In genomic region chr19:38316477-38317067, GRCh38 we compare ENCODE assay signal across 8 cellular contexts. TPM values are rescaled to one million over a fixed set of nuclear protein-coding genes. Genes with fewer than 3 reads are reported as not detected.
DNase-seq lines count a peak whose midpoint lies in the region; ATAC-seq, FAIRE-seq and TF ChIP-seq lines count a peak whose summit lies in the region.

No MANE protein-coding gene starts in this region.

- ATAC-seq in HG03045 (IDR thresholded peaks at IDR 0.05; ENCODE audit: unreplicated experiment): no peak

- TF ChIP-seq CTCF in NB4 (IDR thresholded peaks at IDR 0.05; ENCODE audit: low read depth, low read length) (no peak), osteoblast (IDR thresholded peaks at IDR 0.05; ENCODE audit: extremely low read depth, low read depth, low read length) (no peak)

- DNase-seq in GM19240 (ENCODE audit: insufficient read length, low spot score): peak; percentile 37
- no peak for DNase-seq in NB4 (ENCODE audit: low read depth)
- DNase-seq in osteoblast (ENCODE audit: insufficient read length, low spot score, missing footprints): peak; percentile 83
- no peak for DNase-seq in GM19239 (ENCODE audit: insufficient read length, low spot score)
- DNase-seq in NCI-H748 (lab: John Stamatoyannopoulos, UW; ENCODE audit: unreplicated experiment): no peak
- no peak for DNase-seq in activated CD4-positive, CD25-positive, alpha-beta regulatory T cell treated with anti-CD3 and anti-CD28 coated beads, Interleukin-2, amount 50 U/mL, for 72 hours

- 44 to 47% methylated on average over 8 of the region's 8 CpGs for WGBS in ectodermal cell, 2 experiments

- H3K79me2 ChIP-seq in osteoblast (ENCODE audit: insufficient read depth, low read length): peaks cover 42% of the 10 kb centered on the region

- peaks cover 4% of the 10 kb centered on the region for H4K20me1 ChIP-seq in osteoblast (ENCODE audit: insufficient read depth, low read length)

- peak overlapping the region; percentile 38 for H3K4me3 ChIP-seq in NB4 (ENCODE audit: low read depth, low read length)
- peak overlapping the region; percentile 33 for H3K4me3 ChIP-seq in ectodermal cell (ENCODE audit: insufficient read depth, low read depth, low read length)
- H3K4me3 ChIP-seq in osteoblast (ENCODE audit: insufficient read depth, low read length): peak overlapping the region; percentile 96

- no peak for TF ChIP-seq POLR2A in NB4 (IDR thresholded peaks at IDR 0.05; ENCODE audit: extremely low read depth, insufficient read length)

- H3K36me3 ChIP-seq in ectodermal cell (ENCODE audit: control insufficient read depth, insufficient read depth, low read length): no peaks in the 10 kb centered on the region
- no peaks in the 10 kb centered on the region for H3K36me3 ChIP-seq in osteoblast (ENCODE audit: insufficient read depth, low read length)

- H3K27ac ChIP-seq in ectodermal cell (ENCODE audit: insufficient read depth, low read depth, low read length, poor library complexity, severe bottlenecking): no peak overlapping the region
- peak overlapping the region; percentile 66 for H3K27ac ChIP-seq in osteoblast (ENCODE audit: low read depth, low read length)

- H3K27me3 ChIP-seq in ectodermal cell (ENCODE audit: control insufficient read depth, insufficient read depth, low read length, poor library complexity, severe bottlenecking): peaks cover 52% of the 10 kb centered on the region
- H3K27me3 ChIP-seq in osteoblast (ENCODE audit: insufficient read depth, low read length): no peaks in the 10 kb centered on the region

- no peak for FAIRE-seq in GM19239 (lab: Jason Lieb, UNC)

- peak overlapping the region; percentile 91 for H2AFZ ChIP-seq in osteoblast (ENCODE audit: low read length)

- H3K4me2 ChIP-seq in osteoblast (ENCODE audit: insufficient read depth, low read length): peak overlapping the region; percentile 78

- H3K9me3 ChIP-seq in ectodermal cell (ENCODE audit: control insufficient read depth, low read length) (no peaks in the 10 kb centered on the region), osteoblast (ENCODE audit: low read depth, low read length) (no peaks in the 10 kb centered on the region)

- H3K4me1 ChIP-seq in ectodermal cell (ENCODE audit: control insufficient read depth, insufficient read depth, low read length): peaks cover 9% of the 10 kb centered on the region
- H3K4me1 ChIP-seq in osteoblast (ENCODE audit: insufficient read depth, low read length): peaks cover 22% of the 10 kb centered on the region

RNA-seq across cellular contexts. Expression of gene YIF1B, which starts 0.8 kb away (rescaled TPM):
- 86.3 TPM for polyA plus RNA-seq in ectodermal cell (2013, experiment 1 of 4)
- polyA plus RNA-seq in ectodermal cell (2013, experiment 2 of 4): 87.5 TPM
- 81.9 TPM for polyA plus RNA-seq in ectodermal cell (2013, experiment 3 of 4)
- polyA plus RNA-seq in ectodermal cell (2013, experiment 4 of 4): 90.4 TPM
- total RNA-seq in osteoblast: 55.0 and 58.9 TPM in 2 replicates

RNA-seq across cellular contexts. Expression of gene KCNK6, which starts 3.1 kb away (rescaled TPM):
- polyA plus RNA-seq in ectodermal cell (2013, experiment 1 of 4): 1.0 TPM
- 1.3 TPM for polyA plus RNA-seq in ectodermal cell (2013, experiment 2 of 4)
- polyA plus RNA-seq in ectodermal cell (2013, experiment 3 of 4): 1.0 TPM
- 1.3 TPM for polyA plus RNA-seq in ectodermal cell (2013, experiment 4 of 4)
- 5.4 and 6.5 TPM in 2 replicates for total RNA-seq in osteoblast

RNA-seq across cellular contexts. Expression of gene C19orf33, which starts 12.5 kb away (rescaled TPM):
- polyA plus RNA-seq in ectodermal cell (2013, experiment 1 of 4): not detected
- not detected for polyA plus RNA-seq in ectodermal cell (2013, experiment 2 of 4)
- polyA plus RNA-seq in ectodermal cell (2013, experiment 3 of 4): not detected
- not detected for polyA plus RNA-seq in ectodermal cell (2013, experiment 4 of 4)
- not detected in 2 replicates for total RNA-seq in osteoblast

RNA-seq across cellular contexts. Expression of gene CATSPERG, which starts 19.1 kb away (rescaled TPM):
- polyA plus RNA-seq in ectodermal cell (2013, experiment 1 of 4): 3.9 TPM
- polyA plus RNA-seq in ectodermal cell (2013, experiment 2 of 4): 5.3 TPM
- polyA plus RNA-seq in ectodermal cell (2013, experiment 3 of 4): 3.5 TPM
- polyA plus RNA-seq in ectodermal cell (2013, experiment 4 of 4): 3.6 TPM
- total RNA-seq in osteoblast: 1.2 and 2.2 TPM in 2 replicates

RNA-seq across cellular contexts. Expression of gene SPINT2, which starts 52.2 kb away (rescaled TPM):
- 128 TPM for polyA plus RNA-seq in ectodermal cell (2013, experiment 1 of 4)
- 141 TPM for polyA plus RNA-seq in ectodermal cell (2013, experiment 2 of 4)
- 124 TPM for polyA plus RNA-seq in ectodermal cell (2013, experiment 3 of 4)
- polyA plus RNA-seq in ectodermal cell (2013, experiment 4 of 4): 141 TPM
- total RNA-seq in osteoblast: 1.8 and 2.2 TPM in 2 replicates

Comparison
In these comparisons a context has a peak if more than half of its experiments do, and no peak if none do; other contexts are left out.
1. DNase-seq: peak in GM19240 (single experiment) and osteoblast (single experiment); none in NB4 (single experiment), GM19239 (single experiment), NCI-H748 (single experiment) and activated CD4-positive, CD25-positive, alpha-beta regulatory T cell treated with anti-CD3 and anti-CD28 coated beads, Interleukin-2, amount 50 U/mL, for 72 hours (single experiment).
2. H3K4me3 ChIP-seq: peak in every context shown above with its lines; median percentile 96 in osteoblast; 38 in NB4; 33 in ectodermal cell.